Comparison of ENCODE assay signal across 13 cellular contexts in the genomic region with DNA sequence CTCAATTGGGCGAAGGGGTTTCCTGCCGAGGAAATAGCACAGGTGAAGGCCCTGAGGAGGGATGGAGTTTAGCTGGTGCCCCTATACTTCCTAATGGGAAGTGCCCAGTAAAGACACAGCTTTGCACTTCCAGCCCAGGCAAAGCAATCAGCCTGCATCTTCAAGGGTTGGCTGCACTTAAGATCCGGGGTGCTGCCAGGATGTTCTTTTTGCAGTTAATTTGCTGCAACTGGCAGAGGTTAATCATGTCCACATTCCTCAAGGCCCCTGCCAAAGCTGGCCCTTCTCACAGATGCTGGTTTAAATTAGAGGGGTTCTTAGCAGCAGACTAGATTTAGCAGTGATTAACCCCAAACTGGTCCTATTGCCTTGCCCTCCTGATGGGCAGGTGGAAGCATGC.
A peak's percentile ranks its signal among the peaks of the same experiment; 100 is the strongest.
DNase-seq lines count a peak whose midpoint lies in the region; ATAC-seq and TF ChIP-seq lines count a peak whose summit lies in the region.
"Had no signal": no experiment of that assay in that cellular context is flagged by ENCODE, and none has a peak within 500 bp of the region (broad histone marks: within the 10 kb centered on the region; RNA-seq: fewer than 3 reads in every experiment).

No MANE protein-coding gene starts in this region.

- no peak for ATAC-seq in HG02840 (IDR thresholded peaks at IDR 0.05; ENCODE audit: low FRiP score, unreplicated experiment)

- H3K4me1 ChIP-seq in stomach smooth muscle (ENCODE audit: control insufficient read depth, insufficient read depth, low read length), result peaks cover 62% of the 10 kb centered on the region
- H3K4me1 ChIP-seq: Caco-2 had no signal

- no peaks in the 10 kb centered on the region for H3K36me3 ChIP-seq in stomach smooth muscle (ENCODE audit: control insufficient read depth in 2 of 2, insufficient read depth in 2 of 2, low read length in 2 of 2)
- H3K36me3 ChIP-seq: BLaER1 treated with 17β-estradiol and CSF1 and Interleukin-3, amounts not matched to agents 10 nM and 100 nM had no signal

- H3K27me3 ChIP-seq in stomach smooth muscle (ENCODE audit: control insufficient read depth in 1 of 2, insufficient read depth in 2 of 2, low read length in 2 of 2), result no peaks in the 10 kb centered on the region
- H3K27me3 ChIP-seq: BLaER1 treated with 17β-estradiol and CSF1 and Interleukin-3, amounts not matched to agents 10 nM and 100 nM had no signal

- H3K27ac ChIP-seq in coronary artery (no peak overlapping the region), stomach smooth muscle (ENCODE audit: low read length) (peak overlapping the region; percentile 31)
- H3K27ac ChIP-seq: BLaER1 treated with 17β-estradiol and CSF1 and Interleukin-3, amounts not matched to agents 10 nM and 100 nM; HL-60 had no signal

- no peaks in the 10 kb centered on the region for H3K9me3 ChIP-seq in stomach smooth muscle (ENCODE audit: control insufficient read depth in 2 of 2, low read length in 2 of 2)

- DNase-seq in coronary artery (ENCODE audit: low spot score) (peak; percentile 53), islet precursor cell (peak; percentile 22), ureter (ENCODE audit: low spot score) (peak; percentile 15), dermis blood vessel endothelial cell (no peak), COLO829 (ENCODE audit: low spot score) (no peak)
- DNase-seq: Caco-2; CD4-positive, CD25-positive, alpha-beta regulatory T cell; CD8-positive, alpha-beta memory T cell; H9 had no signal

- no peak for TF ChIP-seq CTCF in coronary artery (IDR thresholded peaks at IDR 0.05)

- H3K4me3 ChIP-seq in coronary artery (no peak overlapping the region), stomach smooth muscle (ENCODE audit: low read length in 2 of 2) (no peak overlapping the region)
- H3K4me3 ChIP-seq: BLaER1 treated with 17β-estradiol and CSF1 and Interleukin-3, amounts not matched to agents 10 nM and 100 nM had no signal

- no peak overlapping the region for H3K9ac ChIP-seq in stomach smooth muscle (ENCODE audit: low read length in 2 of 2)
- H3K9ac ChIP-seq: BLaER1 treated with 17β-estradiol and CSF1 and Interleukin-3, amounts not matched to agents 10 nM and 100 nM had no signal

Comparison
In these comparisons a context has a peak if more than half of its experiments do, and no peak if none do; other contexts are left out.
1. DNase-seq: peak in coronary artery (single experiment), islet precursor cell (single experiment) and ureter (single experiment); none in dermis blood vessel endothelial cell (single experiment) and COLO829 (single experiment).